34 cellular contexts compared by ENCODE assay signal in the genomic region with DNA sequence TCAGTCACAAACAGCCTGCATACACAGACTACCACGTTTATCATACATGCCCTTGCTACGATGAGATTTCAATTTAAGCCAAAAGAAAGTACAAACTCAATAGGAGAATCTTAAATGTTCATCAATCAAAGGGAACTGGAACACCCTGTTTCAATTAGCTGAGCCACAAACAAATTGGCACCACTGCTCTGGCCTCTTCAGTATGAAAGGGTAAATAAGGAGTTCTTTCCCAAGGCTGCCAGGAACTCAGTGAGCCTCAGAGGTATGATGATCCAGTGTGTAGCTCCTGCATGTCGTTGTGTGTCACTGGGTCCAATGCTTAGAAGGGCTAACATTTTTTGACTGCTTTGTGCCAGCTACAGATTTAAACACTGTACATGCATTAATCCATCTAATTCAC. TPM values are rescaled to one million over a fixed set of nuclear protein-coding genes. Genes with fewer than 3 reads are reported as not detected.
A peak's percentile ranks its signal among the peaks of the same experiment; 100 is the strongest.
DNase-seq lines count a peak whose midpoint lies in the region; ATAC-seq, FAIRE-seq and TF ChIP-seq lines count a peak whose summit lies in the region.
"Had no signal": no experiment of that assay in that cellular context is flagged by ENCODE, and none has a peak within 500 bp of the region (broad histone marks: within the 10 kb centered on the region; RNA-seq: fewer than 3 reads in every experiment).

No MANE protein-coding gene starts in this region.

- peaks cover 29% of the 10 kb centered on the region for H3K27me3 Mint-ChIP-seq in nephron progenitor cell (ENCODE audit: low read depth, poor library complexity)
- peaks cover 20 to 43% of the 10 kb centered on the region in 2 donors for H3K27me3 Mint-ChIP-seq in natural killer cell (ENCODE audit: low read depth in 2 of 2)

- FAIRE-seq in HTR-8/SVneo (lab: Jason Lieb, UNC) (peak; percentile 23), pancreas (lab: Jason Lieb, UNC) (no peak)
- FAIRE-seq: D721Med, endometrium, GM12878, keratinocyte, urothelium cell line had no signal

- H3K9me3 ChIP-seq in esophagus muscularis mucosa, result no peaks in the 10 kb centered on the region
- H3K9me3 ChIP-seq in pancreas, result no peaks in the 10 kb centered on the region
- H3K9me3 ChIP-seq: lower lobe of right lung had no signal

- H3K4me1 ChIP-seq in esophagus muscularis mucosa, result peaks cover 24 to 60% (median 57%) of the 10 kb centered on the region in 4 donors
- H3K4me1 ChIP-seq in pancreas, result no peaks in the 10 kb centered on the region

- H3K4me3 ChIP-seq in esophagus muscularis mucosa (no peak overlapping the region), pancreas (no peak overlapping the region)
- H3K4me3 ChIP-seq: cardiac muscle cell, GM12878, lower lobe of right lung, PC-9 had no signal

- intact Hi-C loops in esophagus muscularis mucosa (cut with DNase I), result loop anchor here (10.0 kb wide), 1 partner anchor 63 kb away; no protein-coding TSS in a partner anchor
- intact Hi-C loops in pancreas (cut with DNase I), result loop anchor here in 1 of 3 donors (10.0 kb wide), 1 partner anchor 253 kb away; no protein-coding TSS in a partner anchor
- intact Hi-C loops in natural killer cell (cut with micrococcal nuclease), result no loop called here

- H3K27me3 ChIP-seq in esophagus muscularis mucosa (no peaks in the 10 kb centered on the region), pancreas (no peaks in the 10 kb centered on the region)
- H3K27me3 ChIP-seq: cardiac muscle cell had no signal

- TF ChIP-seq EP300 in esophagus muscularis mucosa (IDR thresholded peaks at IDR 0.05), result no peak

- H3K36me3 Mint-ChIP-seq in nephron progenitor cell (ENCODE audit: low read depth), result no peaks in the 10 kb centered on the region
- H3K36me3 Mint-ChIP-seq in natural killer cell, result no peaks in the 10 kb centered on the region
- H3K36me3 Mint-ChIP-seq: CD4-positive, CD25-positive, alpha-beta regulatory T cell; stimulated activated naive B cell treated with anti-CD40 and anti-IgM and Interleukin-4, amounts not matched to agents 10 μg/mL and 1 μg/mL and 100 μg/mL, for 72 hours had no signal

- no peaks in the 10 kb centered on the region for H3K9me3 Mint-ChIP-seq in nephron progenitor cell
- H3K9me3 Mint-ChIP-seq in natural killer cell, result no peaks in the 10 kb centered on the region
- H3K9me3 Mint-ChIP-seq: activated naive CD4-positive, alpha-beta T cell treated with anti-CD3 and anti-CD28 coated beads for 36 hours; CD4-positive, CD25-positive, alpha-beta regulatory T cell; stimulated activated naive B cell treated with anti-CD40 and anti-IgM and Interleukin-4, amounts not matched to agents 10 μg/mL and 1 μg/mL and 100 μg/mL, for 72 hours had no signal

- H3K36me3 ChIP-seq in esophagus muscularis mucosa (no peaks in the 10 kb centered on the region), pancreas (no peaks in the 10 kb centered on the region)
- H3K36me3 ChIP-seq: cardiac muscle cell, lower lobe of right lung, WERI-Rb-1 had no signal

- no peak for ATAC-seq in pancreas
- no peak for ATAC-seq in HG03097 (IDR thresholded peaks at IDR 0.05; ENCODE audit: low FRiP score, unreplicated experiment)
- no peak for ATAC-seq in natural killer cell
- ATAC-seq: GM12878; HCT116; lower lobe of right lung; sciatic nerve; stimulated activated naive B cell treated with anti-CD40 and anti-IgM and Interleukin-4, amounts not matched to agents 10 μg/mL and 1 μg/mL and 100 μg/mL, for 72 hours had no signal

- WGBS in esophagus muscularis mucosa, result 49% methylated on average over 3 of the region's 3 CpGs
- 48 to 51% methylated on average over 3 of the region's 3 CpGs for WGBS in pancreas, 2 donors

- DNase-seq in Ammon's horn (ENCODE audit: low spot score), result peak; percentile 13
- no peak for DNase-seq in HTR-8/SVneo (ENCODE audit: insufficient read length, low spot score)
- no peak for DNase-seq in esophagus muscularis mucosa (ENCODE audit: extremely low spot score)
- peak; percentile 21 for DNase-seq in midbrain (lab: John Stamatoyannopoulos, UW)
- no peak for DNase-seq in pancreas
- DNase-seq in nephron progenitor cell, result no peak
- no peak for DNase-seq in natural killer cell
- DNase-seq: activated CD4-positive, alpha-beta T cell treated with anti-CD3 and anti-CD28 coated beads for 48 hours; activated naive CD4-positive, alpha-beta T cell treated with anti-CD3 and anti-CD28 coated beads for 36 hours; activated T-cell treated with anti-CD3 and anti-CD28 coated beads, Interleukin-2, amount 50 U/mL, for 48 hours; CD4-positive, CD25-positive, alpha-beta regulatory T cell; glutamatergic neuron; KG1; lower lobe of right lung; MM.1S; NCI-H1417 treated with DMSO at 0.1 percent for 48 hours; NCI-H510A treated with DMSO at 0.1 percent for 48 hours; NK-92 treated with Interleukin-12 subunit alpha and Interleukin-12 subunit beta, amount 100 ng/mL, for 24 hours; PC-9; posterior cingulate gyrus; SHP77 treated with DMSO at 0.1 percent for 48 hours; stimulated activated naive B cell treated with anti-CD40 and anti-IgM and Interleukin-4, amounts not matched to agents 10 μg/mL and 1 μg/mL and 100 μg/mL, for 72 hours; SW 1271; T1000; WERI-Rb-1 had no signal

- TF ChIP-seq CTCF in esophagus muscularis mucosa (IDR thresholded peaks at IDR 0.05), result no peak
- TF ChIP-seq CTCF in pancreas (IDR thresholded peaks at IDR 0.05), result no peak
- no peak for TF ChIP-seq CTCF in nephron progenitor cell (IDR thresholded peaks at IDR 0.05)
- no peak for TF ChIP-seq CTCF in natural killer cell (IDR thresholded peaks at IDR 0.05)

- H3K4me3 Mint-ChIP-seq in nephron progenitor cell (no peak overlapping the region), natural killer cell (no peak overlapping the region)
- H3K4me3 Mint-ChIP-seq: activated naive CD4-positive, alpha-beta T cell treated with anti-CD3 and anti-CD28 coated beads for 36 hours; CD4-positive, CD25-positive, alpha-beta regulatory T cell; stimulated activated naive B cell treated with anti-CD40 and anti-IgM and Interleukin-4, amounts not matched to agents 10 μg/mL and 1 μg/mL and 100 μg/mL, for 72 hours had no signal

- peaks cover 32% of the 10 kb centered on the region for H3K4me1 Mint-ChIP-seq in nephron progenitor cell
- H3K4me1 Mint-ChIP-seq in natural killer cell, result no peaks in the 10 kb centered on the region

- H3K27ac Mint-ChIP-seq in nephron progenitor cell, result no peak overlapping the region
- H3K27ac Mint-ChIP-seq in natural killer cell, result no peak overlapping the region
- H3K27ac Mint-ChIP-seq: activated naive CD4-positive, alpha-beta T cell treated with anti-CD3 and anti-CD28 coated beads for 36 hours; CD4-positive, CD25-positive, alpha-beta regulatory T cell; stimulated activated naive B cell treated with anti-CD40 and anti-IgM and Interleukin-4, amounts not matched to agents 10 μg/mL and 1 μg/mL and 100 μg/mL, for 72 hours had no signal

- H3K27ac ChIP-seq in esophagus muscularis mucosa (replicated peaks in 1 of 4) (peak overlapping the region; percentile 28 to 89 (median 49)), pancreas (no peak overlapping the region)
- H3K27ac ChIP-seq: cardiac muscle cell, lower lobe of right lung, PC-9, WERI-Rb-1 had no signal

- no peak for TF ChIP-seq POLR2A in esophagus muscularis mucosa (IDR thresholded peaks at IDR 0.05; ENCODE audit: low read depth)

RNA-seq across cellular contexts. Expression of gene RNF150, which starts 5.4 kb away (rescaled TPM):
- total RNA-seq in esophagus muscularis mucosa (10 to 100 TPM; 33.1 to 53.3 (median 43.6) TPM), pancreas (1 to 10 TPM; 1.6 to 4.1 (median 2.5) TPM), natural killer cell (under 1 TPM in 1 of 3 donors, not detected in 2; 0.09 TPM)
- polyA plus RNA-seq in pancreas, result 1 to 10 TPM in 1 of 2 donors, under 1 TPM in 1; 0.53 to 3.0 TPM
- total RNA-seq: activated naive CD4-positive, alpha-beta T cell treated with anti-CD3 and anti-CD28 coated beads for 36 hours had no signal
- polyA plus RNA-seq: CD4-positive, CD25-positive, alpha-beta regulatory T cell had no signal

Comparison
In these comparisons a context has a peak if more than half of its experiments do, and no peak if none do; other contexts are left out.
1. DNase-seq: peak in Ammon's horn (single experiment) and midbrain (single experiment); none in HTR-8/SVneo (single experiment), esophagus muscularis mucosa (single experiment), pancreas (0 of 6), nephron progenitor cell (single experiment) and natural killer cell (single experiment).
2. H3K27ac ChIP-seq: peak in esophagus muscularis mucosa (4 of 4); none in pancreas (0 of 4).
3. RNA of gene RNF150, which starts 5.4 kb away (total RNA-seq): 33.1 to 53.3 TPM in esophagus muscularis mucosa; 1.6 to 4.1 TPM in pancreas and 0.09 TPM in natural killer cell; every median in the first group is over 4 times any median in the second.